ENCODE assay signal across 8 cellular contexts in genomic region chr17:64420143-64420670, GRCh38. TPM values are rescaled to one million over a fixed set of nuclear protein-coding genes. Genes with fewer than 3 reads are reported as not detected.
DNase-seq lines count a peak whose midpoint lies in the region; ATAC-seq and TF ChIP-seq lines count a peak whose summit lies in the region.

No MANE protein-coding gene starts in this region.

- TF ChIP-seq CTCF in DOHH2 (IDR thresholded peaks at IDR 0.05; ENCODE audit: low read depth, low read length, poor library complexity, severe bottlenecking): peak; percentile 70
- TF ChIP-seq CTCF in gastroesophageal sphincter (IDR thresholded peaks at IDR 0.05): peak; percentile 61 to 79 (median 74)
- TF ChIP-seq CTCF in ovary (IDR thresholded peaks at IDR 0.05): peak; percentile 56 to 78 (median 60)

- H3K4me1 ChIP-seq in DOHH2 (ENCODE audit: control insufficient read depth, low read length): peaks cover 12% of the 10 kb centered on the region
- peaks cover 0 to 4% (median 0%) of the 10 kb centered on the region in 3 donors for H3K4me1 ChIP-seq in gastroesophageal sphincter
- no peaks in the 10 kb centered on the region for H3K4me1 ChIP-seq in ovary (ENCODE audit: insufficient read depth)

- TF ChIP-seq POLR2A in gastroesophageal sphincter (IDR thresholded peaks at IDR 0.05) (no peak), ovary (IDR thresholded peaks at IDR 0.05) (no peak)

- H3K27me3 ChIP-seq in DOHH2 (ENCODE audit: control insufficient read depth, low read length): no peaks in the 10 kb centered on the region
- H3K27me3 ChIP-seq in gastroesophageal sphincter: no peaks in the 10 kb centered on the region
- no peaks in the 10 kb centered on the region for H3K27me3 ChIP-seq in ovary

- DNase-seq in HPDE6-E6E7 (ENCODE audit: extremely low spot score) (peak; percentile 70), NCI-H524 (lab: John Stamatoyannopoulos, UW) (peak; percentile 70 to 83), activated T-cell treated with anti-CD3 and anti-CD28 coated beads for 4 hours (peak; percentile 19), ovary (no peak)

- no peaks in the 10 kb centered on the region for H3K9me2 ChIP-seq in DOHH2 (replicated peaks; ENCODE audit: control insufficient read depth, low read length)

- WGBS in gastroesophageal sphincter (ENCODE audit: low coverage in 1 of 2), 2 donors: 7 to 26% methylated on average over 3 to 6 of the region's 6 CpGs
- 24 to 28% (median 25%) methylated on average over 6 of the region's 6 CpGs for WGBS in ovary, 3 donors

- H4K20me1 ChIP-seq in DOHH2 (ENCODE audit: control insufficient read depth, insufficient read depth, low read depth, low read length): no peaks in the 10 kb centered on the region

- H3F3A ChIP-seq in DOHH2 (ENCODE audit: control insufficient read depth, insufficient read depth): 0 out of 2 replicates have a peak, but pooled peaks cover 5% of the 10 kb centered on the region

- H3K79me2 ChIP-seq in DOHH2 (ENCODE audit: control insufficient read depth, low read length): no peaks in the 10 kb centered on the region

- ATAC-seq in gastroesophageal sphincter (peak; percentile 74), GM21526 (IDR thresholded peaks at IDR 0.05; ENCODE audit: low FRiP score, unreplicated experiment) (no peak), GM19467 (IDR thresholded peaks at IDR 0.05; ENCODE audit: unreplicated experiment) (no peak)

- no peaks in the 10 kb centered on the region for H3K9me3 ChIP-seq in DOHH2 (ENCODE audit: control insufficient read depth, insufficient read depth, low read length)
- H3K9me3 ChIP-seq in gastroesophageal sphincter: no peaks in the 10 kb centered on the region
- H3K9me3 ChIP-seq in ovary: no peaks in the 10 kb centered on the region

- H3K4me3 ChIP-seq in DOHH2 (ENCODE audit: low read length): no peak overlapping the region
- no peak overlapping the region for H3K4me3 ChIP-seq in gastroesophageal sphincter
- H3K4me3 ChIP-seq in ovary: no peak overlapping the region

- H3K27ac ChIP-seq in DOHH2 (ENCODE audit: low read depth, low read length) (no peak overlapping the region), gastroesophageal sphincter (no peak overlapping the region), ovary (no peak overlapping the region)

- H3K36me3 ChIP-seq in DOHH2 (ENCODE audit: control insufficient read depth, low read length) (no peaks in the 10 kb centered on the region), gastroesophageal sphincter (no peaks in the 10 kb centered on the region), ovary (no peaks in the 10 kb centered on the region)

- TF ChIP-seq EP300 in gastroesophageal sphincter (IDR thresholded peaks at IDR 0.05) (no peak), ovary (IDR thresholded peaks at IDR 0.05) (no peak)

- intact Hi-C loops in ovary (cut with DNase I): loop anchor here in 2 of 4 donors (5.0 to 10.0 kb wide), 2 partner anchors 75 to 182 kb away; partner anchors contain the start of gene POLG2 (in 1 of the 2)

- H3K4me2 ChIP-seq in DOHH2 (ENCODE audit: low read length): no peak overlapping the region

RNA-seq across cellular contexts. Expression of gene MILR1, which starts 28.7 kb away (rescaled TPM):
- total RNA-seq in gastroesophageal sphincter: 10 to 100 TPM in 1 of 4 donors, 1 to 10 TPM in 2, not detected in 1; 3.5 to 10.1 (median 7.3) TPM
- 10 to 100 TPM in 1 of 7 donors, 1 to 10 TPM in 6; 2.3 to 16.4 (median 6.8) TPM for total RNA-seq in ovary
- polyA plus RNA-seq in ovary: 10 to 100 TPM in 1 of 2 donors, 1 to 10 TPM in 1; 2.0 to 13.1 TPM

RNA-seq across cellular contexts. Expression of gene PECAM1, which starts 29.5 kb away (rescaled TPM):
- 100 to 1,000 TPM in 2 of 4 donors, 10 to 100 TPM in 2; 33.8 to 219 (median 104) TPM for total RNA-seq in gastroesophageal sphincter
- total RNA-seq in ovary: 10 to 100 TPM; 11.9 to 78.0 (median 19.9) TPM
- 100 to 1,000 TPM in 1 of 2 donors, 10 to 100 TPM in 1; 17.4 to 190 TPM for polyA plus RNA-seq in ovary

Comparison
In these comparisons a context has a peak if more than half of its experiments do, and no peak if none do; other contexts are left out.
1. DNase-seq: peak in HPDE6-E6E7 (single experiment), NCI-H524 (2 of 2) and activated T-cell treated with anti-CD3 and anti-CD28 coated beads for 4 hours (single experiment); none in ovary (0 of 5).
2. Peak in every context shown above with its lines, with median percentiles within 50 percentile points of each other: CTCF ChIP-seq.